ENCODE assay signal across 16 cellular contexts in the genomic region with DNA sequence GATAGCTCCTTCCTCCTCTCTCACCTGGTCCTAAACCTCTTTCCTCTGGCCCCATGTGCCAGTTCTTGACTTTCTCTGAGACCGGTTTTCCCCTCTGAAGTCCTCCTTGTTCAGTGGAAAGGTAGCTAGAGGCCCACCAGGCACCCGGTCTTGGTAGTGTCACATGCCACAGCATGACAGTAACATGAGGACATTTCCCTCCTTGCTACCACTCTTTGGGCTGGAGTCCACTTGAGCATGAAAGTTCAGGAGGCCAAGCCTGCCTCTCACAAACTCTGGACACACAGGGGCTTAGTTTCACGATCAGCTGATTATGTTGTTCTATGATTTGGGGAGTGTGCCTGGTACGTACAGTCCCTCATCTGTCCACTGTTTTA. TPM values are rescaled to one million over a fixed set of nuclear protein-coding genes. Genes with fewer than 3 reads are reported as not detected.
DNase-seq lines count a peak whose midpoint lies in the region; ATAC-seq and TF ChIP-seq lines count a peak whose summit lies in the region.
"Had no signal": no experiment of that assay in that cellular context is flagged by ENCODE, and none has a peak within 500 bp of the region (broad histone marks: within the 10 kb centered on the region; RNA-seq: fewer than 3 reads in every experiment).

No MANE protein-coding gene starts in this region.

- H3K4me1 ChIP-seq in heart right ventricle (peaks cover 58 to 100% (median 95%) of the 10 kb centered on the region in 9 donors), fibroblast of lung (ENCODE audit: control insufficient read depth, extremely low read depth, insufficient read depth, low read length) (peaks cover 48% of the 10 kb centered on the region), sigmoid colon (peaks cover 0 to 98% (median 94%) of the 10 kb centered on the region in 4 donors), upper lobe of right lung (peaks cover 81% of the 10 kb centered on the region)

- no peak for ATAC-seq in heart right ventricle
- no peak for ATAC-seq in Right ventricle myocardium superior (ENCODE audit: poor library complexity)
- ATAC-seq in upper lobe of right lung, result peak; percentile 25
- ATAC-seq in HG02798 (IDR thresholded peaks at IDR 0.05; ENCODE audit: poor library complexity, unreplicated experiment), result no peak
- ATAC-seq: left lobe of liver; naive thymus-derived CD8-positive, alpha-beta T cell had no signal

- H3K9ac ChIP-seq in fibroblast of lung (ENCODE audit: insufficient read depth, low read length), result no peak overlapping the region

- DNase-seq in heart right ventricle (no peak), Right ventricle myocardium superior (no peak), fibroblast of lung (ENCODE audit: low read depth in 2 of 2) (no peak), sigmoid colon (no peak), upper lobe of right lung (no peak), DMS 273 treated with DMSO at 0.1 percent for 48 hours (lab: John Stamatoyannopoulos, UW) (no peak), SIG-M5 (lab: John Stamatoyannopoulos, UW) (no peak)
- DNase-seq: activated CD4-positive, alpha-beta T cell treated with anti-CD3 and anti-CD28 coated beads, Interleukin-2, amount 50 U/mL, for 1 hour; activated naive CD4-positive, alpha-beta T cell treated with anti-CD3 and anti-CD28 coated beads for 36 hours; CD4-positive, CD25-positive, alpha-beta regulatory T cell; effector CD8-positive, alpha-beta T cell; naive thymus-derived CD8-positive, alpha-beta T cell; NCI-H2029 treated with DMSO at 0.1 percent for 48 hours; NCI-H526 treated with DMSO at 0.1 percent for 48 hours had no signal

- no peaks in the 10 kb centered on the region for H4K20me1 ChIP-seq in fibroblast of lung (ENCODE audit: control insufficient read depth, extremely low read depth, insufficient read depth, low read length)

- no peak for TF ChIP-seq POLR2A in sigmoid colon (IDR thresholded peaks at IDR 0.05)

- no peak overlapping the region for H3K4me3 ChIP-seq in heart right ventricle
- H3K4me3 ChIP-seq in fibroblast of lung (replicated peaks in 1 of 4; ENCODE audit: control extremely low read depth in 1 of 4, insufficient read depth in 1 of 4, low read depth in 3 of 4, low read length in 4 of 4), result peak overlapping the region in 1 of 4 experiments; percentile 15
- H3K4me3 ChIP-seq in sigmoid colon, result peak overlapping the region in 1 of 4 donors; percentile 5
- H3K4me3 ChIP-seq in upper lobe of right lung, result no peak overlapping the region

- H3K4me2 ChIP-seq in fibroblast of lung (ENCODE audit: extremely low read depth, insufficient read depth, low read length), result peak overlapping the region; percentile 59

- TF ChIP-seq EP300 in sigmoid colon (IDR thresholded peaks at IDR 0.05), result no peak

- H3K27me3 ChIP-seq in heart right ventricle, result no peaks in the 10 kb centered on the region
- H3K27me3 ChIP-seq in fibroblast of lung (ENCODE audit: control insufficient read depth, insufficient read depth, low read length), result no peaks in the 10 kb centered on the region
- no peaks in the 10 kb centered on the region for H3K27me3 ChIP-seq in sigmoid colon
- H3K27me3 ChIP-seq in upper lobe of right lung, result no peaks in the 10 kb centered on the region

- WGBS in heart right ventricle, 2 donors, result 60 to 68% methylated on average over 4 of the region's 4 CpGs
- WGBS in sigmoid colon, 2 donors, result 76 to 78% methylated on average over 4 of the region's 4 CpGs

- TF ChIP-seq CTCF in heart right ventricle (IDR thresholded peaks at IDR 0.05) (no peak), fibroblast of lung (conservative IDR thresholded peaks at IDR 0.05 in 1 of 2, IDR thresholded peaks at IDR 0.05 in 1 of 2; ENCODE audit: low read depth in 1 of 2, low read length in 2 of 2) (no peak), sigmoid colon (IDR thresholded peaks at IDR 0.05) (no peak), upper lobe of right lung (IDR thresholded peaks at IDR 0.05) (no peak)

- peaks cover 92% of the 10 kb centered on the region for H3K79me2 ChIP-seq in fibroblast of lung (ENCODE audit: control insufficient read depth, insufficient read depth, low read length)

- H3K36me3 ChIP-seq in heart right ventricle (peaks cover 0 to 7% (median 0%) of the 10 kb centered on the region in 9 donors), fibroblast of lung (ENCODE audit: control insufficient read depth, insufficient read depth, low read length) (peaks cover 15% of the 10 kb centered on the region), sigmoid colon (peaks cover 0 to 4% (median 0%) of the 10 kb centered on the region in 4 donors), upper lobe of right lung (no peaks in the 10 kb centered on the region)

- H3K9me3 ChIP-seq in heart right ventricle (no peaks in the 10 kb centered on the region), fibroblast of lung (ENCODE audit: control insufficient read depth, insufficient read depth, low read depth, low read length) (no peaks in the 10 kb centered on the region), sigmoid colon (no peaks in the 10 kb centered on the region), upper lobe of right lung (no peaks in the 10 kb centered on the region)

- peak overlapping the region in 9 of 10 donors; percentile 1 to 96 (median 79) for H3K27ac ChIP-seq in heart right ventricle
- H3K27ac ChIP-seq in fibroblast of lung (ENCODE audit: insufficient read depth, low read length), result peak overlapping the region; percentile 52
- peak overlapping the region; percentile 84 to 98 (median 95) for H3K27ac ChIP-seq in sigmoid colon
- H3K27ac ChIP-seq in upper lobe of right lung, result peak overlapping the region; percentile 70

- H2AFZ ChIP-seq in fibroblast of lung (ENCODE audit: low read length), result no peak overlapping the region

- intact Hi-C loops in heart right ventricle (cut with DNase I) (no loop called here), Right ventricle myocardium superior (cut with DNase I) (no loop called here), sigmoid colon (cut with DNase I) (no loop called here), upper lobe of right lung (cut with DNase I) (no loop called here)

RNA-seq across cellular contexts. Expression of gene NFIX, which starts 45.6 kb away (rescaled TPM):
- total RNA-seq in heart right ventricle (100 to 1,000 TPM; 111 to 162 (median 145) TPM), Right ventricle myocardium superior (160 TPM), fibroblast of lung (55.2 and 74.8 TPM in 2 replicates), sigmoid colon (100 to 1,000 TPM in 1 of 4 donors, 10 to 100 TPM in 3; 44.1 to 104 (median 58.5) TPM), upper lobe of right lung (168 TPM)
- polyA plus RNA-seq in heart right ventricle (10 to 100 TPM; 16.8 to 34.2 TPM), fibroblast of lung (35.7 and 75.9 TPM in 2 replicates), sigmoid colon (10 to 100 TPM; 10.6 to 28.2 (median 22.2) TPM)
- polyA plus RNA-seq in fibroblast of lung (2012), result 139 and 196 TPM in 2 replicates
- polyA minus RNA-seq in fibroblast of lung (ENCODE audit: low replicate concordance), result 272 and 385 TPM in 2 replicates
